Comparison of ENCODE assay signal across 7 cellular contexts in genomic region chr12:92340441-92341332, GRCh38.
A peak's percentile ranks its signal among the peaks of the same experiment; 100 is the strongest.
DNase-seq lines count a peak whose midpoint lies in the region; ATAC-seq, FAIRE-seq and TF ChIP-seq lines count a peak whose summit lies in the region.

No MANE protein-coding gene starts in this region.

- no peaks in the 10 kb centered on the region for H3K36me3 ChIP-seq in ascending aorta

- H3K9me3 ChIP-seq in ascending aorta = no peaks in the 10 kb centered on the region

- no peak overlapping the region for H3K27ac ChIP-seq in ascending aorta

- intact Hi-C loops in ascending aorta (cut with DNase I) = no loop called here

- peak; percentile 61 for DNase-seq in amniotic epithelial cell (ENCODE audit: low read depth)
- peak; percentile 25 for DNase-seq in renal cortical epithelial cell (ENCODE audit: low read depth)
- no peak for DNase-seq in DMS 273 (lab: John Stamatoyannopoulos, UW; ENCODE audit: unreplicated experiment)
- no peak for DNase-seq in urothelium cell line (ENCODE audit: low spot score)
- no peak for DNase-seq in ascending aorta (ENCODE audit: low spot score in 2 of 2)

- no peak overlapping the region for H3K4me3 ChIP-seq in ascending aorta

- FAIRE-seq in urothelium cell line (lab: Jason Lieb, UNC) = no peak

- TF ChIP-seq CTCF in ascending aorta (IDR thresholded peaks at IDR 0.05) = no peak

- ATAC-seq in GM18868 (IDR thresholded peaks at IDR 0.05; ENCODE audit: unreplicated experiment) = peak; percentile 79
- ATAC-seq in HG03060 (IDR thresholded peaks at IDR 0.05; ENCODE audit: low read depth, unreplicated experiment) = peak; percentile 42

- no peaks in the 10 kb centered on the region for H3K4me1 ChIP-seq in ascending aorta

- no peaks in the 10 kb centered on the region for H3K27me3 ChIP-seq in ascending aorta

Comparison
In these comparisons a context has a peak if more than half of its experiments do, and no peak if none do; other contexts are left out.
1. DNase-seq: peak in amniotic epithelial cell (single experiment) and renal cortical epithelial cell (single experiment); none in DMS 273 (single experiment), urothelium cell line (single experiment) and ascending aorta (0 of 2).